ENCODE assay signal across 22 cellular contexts in genomic region chr6:44554194-44554593, GRCh38.
DNase-seq lines count a peak whose midpoint lies in the region; ATAC-seq lines count a peak whose summit lies in the region.
"Had no signal": no experiment of that assay in that cellular context is flagged by ENCODE, and none has a peak within 500 bp of the region (broad histone marks: within the 10 kb centered on the region; RNA-seq: fewer than 3 reads in every experiment).

No MANE protein-coding gene starts in this region.

- peak; percentile 27 for ATAC-seq in esophagus mucosa
- ATAC-seq: A549; CD8-positive, alpha-beta T cell had no signal

- DNase-seq in SW480 (ENCODE audit: low spot score): no peak
- DNase-seq: 8988T; ACHN; AML-193; BE2C; Caco-2; Calu3; CD4-positive, alpha-beta memory T cell; CD4-positive, alpha-beta T cell; CD4-positive, CD25-positive, alpha-beta regulatory T cell; CD8-positive, alpha-beta memory T cell; CD8-positive, alpha-beta T cell; COR-L47; DMS 273 treated with DMSO at 0.1 percent for 48 hours; DMS153; DMS53; DMS79; DMS79 treated with DMSO at 0.1 percent for 48 hours; DND-41; EL had no signal
